ENCODE assay signal across 11 cellular contexts in genomic region chr7:21568762-21569161, GRCh38. TPM values are rescaled to one million over a fixed set of nuclear protein-coding genes. Genes with fewer than 3 reads are reported as not detected.
DNase-seq lines count a peak whose midpoint lies in the region; ATAC-seq and TF ChIP-seq lines count a peak whose summit lies in the region.
"Had no signal": no experiment of that assay in that cellular context is flagged by ENCODE, and none has a peak within 500 bp of the region (broad histone marks: within the 10 kb centered on the region; RNA-seq: fewer than 3 reads in every experiment).

No MANE protein-coding gene starts in this region.

- DNase-seq in cardiac muscle cell (ENCODE audit: low read depth in 1 of 2, low spot score in 1 of 2) (peak; percentile 4 to 22), right cardiac atrium (no peak), NCI-H2196 treated with DMSO at 0.1 percent for 48 hours (lab: John Stamatoyannopoulos, UW; ENCODE audit: unreplicated experiment) (peak; percentile 17), dorsolateral prefrontal cortex (no peak), UCSD-AML1 (lab: John Stamatoyannopoulos, UW; ENCODE audit: unreplicated experiment) (no peak)
- DNase-seq in stimulated activated naive B cell treated with anti-CD40 and anti-IgM and Interleukin-4, amounts not matched to agents 10 μg/mL and 1 μg/mL and 100 μg/mL, for 72 hours: no peak
- DNase-seq in stimulated activated CD4-positive, alpha-beta T cell treated with anti-CD3 and anti-CD28 coated beads, Interleukin-4, amount 100 ng/mL, for 24 hours: no peak
- DNase-seq: esophagus squamous epithelium, NCI-H1436 had no signal

- peaks cover 0 to 2% of the 10 kb centered on the region in 2 donors for H3K27me3 Mint-ChIP-seq in stimulated activated naive B cell treated with anti-CD40 and anti-IgM and Interleukin-4, amounts not matched to agents 10 μg/mL and 1 μg/mL and 100 μg/mL, for 72 hours

- intact Hi-C loops in right cardiac atrium (cut with DNase I): no loop called here
- intact Hi-C loops in dorsolateral prefrontal cortex (cut with DNase I): no loop called here

- no peak for TF ChIP-seq CTCF in cardiac muscle cell (IDR thresholded peaks at IDR 0.05; ENCODE audit: low read depth, low read length)
- peak in 36 of 56 donors; percentile 9 to 57 (median 26) for TF ChIP-seq CTCF in dorsolateral prefrontal cortex (IDR thresholded peaks at IDR 0.05 in 54 of 56, conservative IDR thresholded peaks at IDR 0.05 in 2 of 56; ENCODE audit: low read depth in 1 of 56, partially characterized antibody in 56 of 56)

- ATAC-seq in right cardiac atrium (no peak), HG03521 (IDR thresholded peaks at IDR 0.05; ENCODE audit: unreplicated experiment) (no peak)
- peak; percentile 46 to 52 for ATAC-seq in stimulated activated naive B cell treated with anti-CD40 and anti-IgM and Interleukin-4, amounts not matched to agents 10 μg/mL and 1 μg/mL and 100 μg/mL, for 72 hours (replicated peaks)

- no peak overlapping the region for H3K4me3 Mint-ChIP-seq in stimulated activated naive B cell treated with anti-CD40 and anti-IgM and Interleukin-4, amounts not matched to agents 10 μg/mL and 1 μg/mL and 100 μg/mL, for 72 hours

- no peak overlapping the region for H3K27ac ChIP-seq in cardiac muscle cell
- H3K27ac ChIP-seq in right cardiac atrium (ENCODE audit: low read length): no peak overlapping the region
- no peak overlapping the region for H3K27ac ChIP-seq in dorsolateral prefrontal cortex
- H3K27ac ChIP-seq: esophagus squamous epithelium, neutrophil had no signal

- no peaks in the 10 kb centered on the region for H3K36me3 Mint-ChIP-seq in stimulated activated naive B cell treated with anti-CD40 and anti-IgM and Interleukin-4, amounts not matched to agents 10 μg/mL and 1 μg/mL and 100 μg/mL, for 72 hours

- H3K4me1 Mint-ChIP-seq in stimulated activated naive B cell treated with anti-CD40 and anti-IgM and Interleukin-4, amounts not matched to agents 10 μg/mL and 1 μg/mL and 100 μg/mL, for 72 hours: no peaks in the 10 kb centered on the region

- no peaks in the 10 kb centered on the region for H3K9me3 Mint-ChIP-seq in stimulated activated naive B cell treated with anti-CD40 and anti-IgM and Interleukin-4, amounts not matched to agents 10 μg/mL and 1 μg/mL and 100 μg/mL, for 72 hours

- 62% methylated on average over 2 of the region's 2 CpGs for whole genome bisulfite sequencing in right cardiac atrium

- H3K9me3 ChIP-seq in cardiac muscle cell (ENCODE audit: low read depth) (no peaks in the 10 kb centered on the region), right cardiac atrium (ENCODE audit: control insufficient read depth, low read length) (no peaks in the 10 kb centered on the region)
- H3K9me3 ChIP-seq: esophagus squamous epithelium, neutrophil had no signal

- H3K4me3 ChIP-seq in cardiac muscle cell (no peak overlapping the region), right cardiac atrium (ENCODE audit: low read length) (no peak overlapping the region), dorsolateral prefrontal cortex (no peak overlapping the region)
- H3K4me3 ChIP-seq: esophagus squamous epithelium had no signal

- no peaks in the 10 kb centered on the region for H3K36me3 ChIP-seq in cardiac muscle cell
- H3K36me3 ChIP-seq: esophagus squamous epithelium, neutrophil had no signal

- H3K27me3 ChIP-seq in cardiac muscle cell (no peaks in the 10 kb centered on the region), right cardiac atrium (ENCODE audit: control insufficient read depth, insufficient read depth) (no peaks in the 10 kb centered on the region), dorsolateral prefrontal cortex (peaks cover 0 to 11% (median 0%) of the 10 kb centered on the region in 45 donors)
- H3K27me3 ChIP-seq: neutrophil had no signal

- no peak overlapping the region for H3K27ac Mint-ChIP-seq in stimulated activated naive B cell treated with anti-CD40 and anti-IgM and Interleukin-4, amounts not matched to agents 10 μg/mL and 1 μg/mL and 100 μg/mL, for 72 hours

- H3K4me1 ChIP-seq in cardiac muscle cell (ENCODE audit: low read depth): no peaks in the 10 kb centered on the region
- no peaks in the 10 kb centered on the region for H3K4me1 ChIP-seq in right cardiac atrium (ENCODE audit: control insufficient read depth, insufficient read depth, low read length)
- H3K4me1 ChIP-seq: esophagus squamous epithelium had no signal

RNA-seq across cellular contexts. Expression of gene DNAH11, which starts 25.9 kb away (rescaled TPM):
- total RNA-seq in cardiac muscle cell: 0.46 and 0.60 TPM in 2 replicates
- 0.55 and 1.9 TPM in 2 replicates for polyA plus RNA-seq in cardiac muscle cell
- total RNA-seq in right cardiac atrium: 1 to 10 TPM; 3.7 to 6.4 (median 5.2) TPM
- polyA plus RNA-seq in right cardiac atrium: 0.86 TPM
- total RNA-seq in dorsolateral prefrontal cortex: 1 to 10 TPM in 83 of 120 experiments, under 1 TPM in 37; 0.28 to 5.3 (median 1.4) TPM

Comparison
In these comparisons a context has a peak if more than half of its experiments do, and no peak if none do; other contexts are left out.
1. DNase-seq: peak in cardiac muscle cell (2 of 2) and NCI-H2196 treated with DMSO at 0.1 percent for 48 hours (single experiment); none in right cardiac atrium (0 of 3), dorsolateral prefrontal cortex (0 of 10), stimulated activated naive B cell treated with anti-CD40 and anti-IgM and Interleukin-4, amounts not matched to agents 10 μg/mL and 1 μg/mL and 100 μg/mL, for 72 hours (single experiment), UCSD-AML1 (single experiment) and stimulated activated CD4-positive, alpha-beta T cell treated with anti-CD3 and anti-CD28 coated beads, Interleukin-4, amount 100 ng/mL, for 24 hours (single experiment).
2. ATAC-seq: peak in stimulated activated naive B cell treated with anti-CD40 and anti-IgM and Interleukin-4, amounts not matched to agents 10 μg/mL and 1 μg/mL and 100 μg/mL, for 72 hours (2 of 2); none in right cardiac atrium (0 of 2) and HG03521 (single experiment).